Comparison of ENCODE assay signal across 9 cellular contexts in the genomic region with DNA sequence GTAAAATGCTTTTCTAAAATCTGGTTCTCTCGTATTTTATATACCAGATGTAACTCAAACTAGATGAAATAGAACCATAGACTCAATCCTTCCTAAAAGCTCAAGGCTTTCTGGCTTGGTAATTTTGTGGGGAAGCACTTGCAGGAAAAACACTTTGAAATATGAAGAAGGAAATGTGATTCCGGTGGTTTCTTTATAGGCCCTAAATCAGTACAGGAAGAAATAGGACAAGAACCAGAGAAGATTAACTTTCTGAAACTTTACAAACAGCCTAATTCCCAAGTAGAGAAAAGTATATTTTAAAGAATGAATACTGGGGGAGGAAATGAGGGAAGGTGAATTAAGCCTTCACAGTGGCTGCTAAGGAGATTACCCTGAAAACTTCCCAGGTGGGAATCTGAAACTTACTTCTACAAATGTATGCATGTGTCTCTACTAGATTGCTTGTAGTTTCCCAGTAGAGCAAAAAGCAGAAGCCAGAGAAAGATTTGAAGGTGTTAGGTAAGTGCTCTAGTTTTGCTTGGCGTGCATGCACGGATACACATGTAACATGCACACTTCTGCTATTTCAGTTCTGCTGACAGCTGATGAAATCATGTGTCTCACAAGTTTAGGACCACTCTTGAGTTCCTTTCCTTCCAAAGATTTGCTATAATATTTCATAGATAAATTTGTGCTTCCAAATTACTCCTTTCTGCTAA.
DNase-seq lines count a peak whose midpoint lies in the region; ATAC-seq, FAIRE-seq and TF ChIP-seq lines count a peak whose summit lies in the region.
"Had no signal": no experiment of that assay in that cellular context is flagged by ENCODE, and none has a peak within 500 bp of the region (broad histone marks: within the 10 kb centered on the region; RNA-seq: fewer than 3 reads in every experiment).

No MANE protein-coding gene starts in this region.

- no peak for FAIRE-seq in A549 (lab: Jason Lieb, UNC)

- intact Hi-C loops in esophagus muscularis mucosa (cut with DNase I) (no loop called here), sciatic nerve (cut with DNase I) (no loop called here)

- POLR2A ChIA-PET in A549 (lab: Yijun Ruan, JAX): no interaction called here

- H3K4me3 ChIP-seq in A549 (no peak overlapping the region), esophagus muscularis mucosa (no peak overlapping the region), brain microvascular endothelial cell (ENCODE audit: low read depth, low read length) (no peak overlapping the region)

- DNase-seq in A549 (ENCODE audit: low read depth in 1 of 2, low spot score in 1 of 2) (no peak), esophagus muscularis mucosa (ENCODE audit: extremely low spot score) (no peak), erythroblast (lab: John Stamatoyannopoulos, UW) (no peak), brain microvascular endothelial cell (no peak), T-helper 2 cell (no peak), sciatic nerve (ENCODE audit: low spot score) (no peak)
- DNase-seq: NCI-H2107 had no signal

- CTCF ChIA-PET in A549 (lab: Yijun Ruan, JAX): no interaction called here

- H3K9me3 ChIP-seq in A549 (no peaks in the 10 kb centered on the region), esophagus muscularis mucosa (no peaks in the 10 kb centered on the region)

- TF ChIP-seq POLR2A in A549 (IDR thresholded peaks at IDR 0.05; ENCODE audit: low read length) (no peak), esophagus muscularis mucosa (IDR thresholded peaks at IDR 0.05; ENCODE audit: low read depth) (no peak), erythroblast (IDR thresholded peaks at IDR 0.05; ENCODE audit: low read length) (no peak)

- no peak overlapping the region for H3K4me2 ChIP-seq in A549

- TF ChIP-seq EP300 in A549 (IDR thresholded peaks at IDR 0.05) (no peak), esophagus muscularis mucosa (IDR thresholded peaks at IDR 0.05) (no peak)

- H3K4me1 ChIP-seq in A549: peaks cover 64% of the 10 kb centered on the region
- H3K4me1 ChIP-seq in esophagus muscularis mucosa: peaks cover 94 to 96% (median 94%) of the 10 kb centered on the region in 4 donors

- no peaks in the 10 kb centered on the region for H3K36me3 ChIP-seq in esophagus muscularis mucosa
- H3K36me3 ChIP-seq in brain microvascular endothelial cell (replicated peaks): no peaks in the 10 kb centered on the region

- no peak for TF ChIP-seq CTCF in A549 (IDR thresholded peaks at IDR 0.05)
- TF ChIP-seq CTCF in esophagus muscularis mucosa (IDR thresholded peaks at IDR 0.05): no peak
- TF ChIP-seq CTCF in brain microvascular endothelial cell (IDR thresholded peaks at IDR 0.05; ENCODE audit: low read depth, low read length, missing control alignments): no peak

- in situ Hi-C loops in brain microvascular endothelial cell (cut with HindIII; ENCODE audit: low pct_ligation_motif_present, low sequenced_read_pairs): no loop called here

- no peaks in the 10 kb centered on the region for H3K27me3 ChIP-seq in esophagus muscularis mucosa
- no peaks in the 10 kb centered on the region for H3K27me3 ChIP-seq in brain microvascular endothelial cell (replicated peaks)

- no peak for TF ChIP-seq RAD21 in A549 (conservative IDR thresholded peaks at IDR 0.05 in 1 of 2, IDR thresholded peaks at IDR 0.05 in 1 of 2)

- H3K27ac ChIP-seq in A549 (peak overlapping the region; percentile 56 to 71; a peak in 4 of 6 replicates), esophagus muscularis mucosa (replicated peaks in 1 of 4) (peak overlapping the region; percentile 58 to 89 (median 63)), brain microvascular endothelial cell (no peak overlapping the region)

- no peak for ATAC-seq in A549
- peak; percentile 56 for ATAC-seq in GM19463 (IDR thresholded peaks at IDR 0.05; ENCODE audit: unreplicated experiment)
- peak; percentile 90 for ATAC-seq in HG03378 (IDR thresholded peaks at IDR 0.05; ENCODE audit: unreplicated experiment)
- no peak for ATAC-seq in sciatic nerve

- WGBS in A549 (ENCODE audit: missing lambda C conversion rate): 92% methylated on average over 4 of the region's 4 CpGs
- 61% methylated on average over 4 of the region's 4 CpGs for WGBS in esophagus muscularis mucosa

TF ChIP-seq in A549, 52 proteins besides CTCF, POLR2A, EP300 and RAD21:
- TF ChIP-seq, protein P1, sequence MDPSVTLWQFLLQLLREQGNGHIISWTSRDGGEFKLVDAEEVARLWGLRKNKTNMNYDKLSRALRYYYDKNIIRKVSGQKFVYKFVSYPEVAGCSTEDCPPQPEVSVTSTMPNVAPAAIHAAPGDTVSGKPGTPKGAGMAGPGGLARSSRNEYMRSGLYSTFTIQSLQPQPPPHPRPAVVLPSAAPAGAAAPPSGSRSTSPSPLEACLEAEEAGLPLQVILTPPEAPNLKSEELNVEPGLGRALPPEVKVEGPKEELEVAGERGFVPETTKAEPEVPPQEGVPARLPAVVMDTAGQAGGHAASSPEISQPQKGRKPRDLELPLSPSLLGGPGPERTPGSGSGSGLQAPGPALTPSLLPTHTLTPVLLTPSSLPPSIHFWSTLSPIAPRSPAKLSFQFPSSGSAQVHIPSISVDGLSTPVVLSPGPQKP (IDR thresholded peaks at IDR 0.05; ENCODE audit: low read depth, low read length): no peak
- TF ChIP-seq CHD2 (IDR thresholded peaks at IDR 0.05; ENCODE audit: low read length, partially characterized antibody) (no peak), MAFK (IDR thresholded peaks at IDR 0.05; ENCODE audit: partially characterized antibody) (no peak), KDM5A (IDR thresholded peaks at IDR 0.05) (no peak), RNF2 (IDR thresholded peaks at IDR 0.05; ENCODE audit: borderline replicate concordance, low read depth) (no peak), CHD4 (IDR thresholded peaks at IDR 0.05; ENCODE audit: borderline replicate concordance) (no peak), ZFP36 (IDR thresholded peaks at IDR 0.05; ENCODE audit: borderline replicate concordance, partially characterized antibody) (no peak), TFCP2L1 (CRISPR knock-in tag; IDR thresholded peaks at IDR 0.05) (no peak), POLR2AphosphoS2 (conservative IDR thresholded peaks at IDR 0.05; ENCODE audit: low read length) (no peak), JUNB (IDR thresholded peaks at IDR 0.05) (no peak), NPAS2 (CRISPR knock-in tag; IDR thresholded peaks at IDR 0.05; ENCODE audit: borderline replicate concordance) (no peak), FOSB (CRISPR knock-in tag; IDR thresholded peaks at IDR 0.05) (no peak), SMC3 (IDR thresholded peaks at IDR 0.05) (no peak), EHF (CRISPR knock-in tag; IDR thresholded peaks at IDR 0.05) (no peak), FOSL2 (IDR thresholded peaks at IDR 0.05) (no peak), FOSL2 (CRISPR knock-in tag; IDR thresholded peaks at IDR 0.05) (no peak), TP53 (CRISPR knock-in tag; IDR thresholded peaks at IDR 0.05) (no peak), HEYL (CRISPR knock-in tag; IDR thresholded peaks at IDR 0.05) (no peak)
TF ChIP-seq in A549: peak in this region for 0.

Comparison
In these comparisons a context has a peak if more than half of its experiments do, and no peak if none do; other contexts are left out.
1. ATAC-seq: peak in GM19463 (single experiment) and HG03378 (single experiment); none in A549 (0 of 2) and sciatic nerve (single experiment).